ENCODE assay signal across 32 cellular contexts in the genomic region with DNA sequence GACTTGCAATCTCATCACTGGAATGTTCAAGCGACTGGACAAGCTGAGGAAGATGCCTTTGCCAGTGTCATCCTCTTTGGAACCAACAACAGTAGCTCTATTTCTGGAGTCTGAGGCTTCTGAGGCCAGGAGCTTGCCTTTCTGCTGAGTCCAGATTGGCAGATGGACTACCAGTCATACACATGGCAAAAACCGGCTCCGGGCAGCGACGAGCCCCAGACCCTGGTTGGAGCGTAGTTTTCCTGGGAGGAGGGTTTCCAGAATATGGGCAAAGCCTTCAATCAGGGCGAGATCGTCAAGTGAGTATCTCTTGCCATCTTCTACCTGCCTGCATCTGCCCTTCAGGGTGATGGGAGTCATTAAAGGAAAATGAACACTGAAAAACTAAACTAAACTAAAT.
"Had no signal": no experiment of that assay in that cellular context is flagged by ENCODE, and none has a peak within 500 bp of the region (broad histone marks: within the 10 kb centered on the region; RNA-seq: fewer than 3 reads in every experiment).

No MANE protein-coding gene starts in this region.

- H3K4me3 ChIP-seq: adrenal gland, ascending aorta, body of pancreas, breast epithelium, cardiac muscle cell had no signal

- DNase-seq: activated effector memory CD4-positive, alpha-beta T cell treated with anti-CD3 and anti-CD28 coated beads, Interleukin-2, amount 50 U/mL, for 16 hours; activated effector memory CD4-positive, alpha-beta T cell treated with Interleukin-2 at 50 U/mL for 16 hours; activated gamma-delta T cell; activated gamma-delta T cell treated with Interleukin-2 at 50 U/mL for 16 hours; activated naive CD4-positive, alpha-beta T cell; activated naive CD4-positive, alpha-beta T cell treated with anti-CD3 and anti-CD28 coated beads for 36 hours; activated naive CD4-positive, alpha-beta T cell treated with anti-CD3 and anti-CD28 coated beads, Interleukin-2, amount 10 ng/mL, durations not matched to agents 7 days and 5 days; activated naive CD4-positive, alpha-beta T cell treated with anti-CD3 and anti-CD28 coated beads, Interleukin-2, amount 50 U/mL, for 16 hours; activated naive CD4-positive, alpha-beta T cell treated with Interleukin-2 at 50 U/mL for 16 hours; activated naive CD8-positive, alpha-beta T cell treated with anti-CD3 and anti-CD28 coated beads for 36 hours; activated naive CD8-positive, alpha-beta T cell treated with anti-CD3 and anti-CD28 coated beads, Interleukin-2, amount 10 ng/mL, durations not matched to agents 7 days and 5 days; activated naive CD8-positive, alpha-beta T cell treated with anti-CD3 and anti-CD28 coated beads, Interleukin-2, amount 50 U/mL, for 24 hours; activated T-cell treated with anti-CD3 and anti-CD28 coated beads, Interleukin-2, amount 50 U/mL, for 1 hour; activated T-cell treated with anti-CD3 and anti-CD28 coated beads, Interleukin-2, amount 50 U/mL, for 24 hours; activated T-cell treated with anti-CD3 and anti-CD28 coated beads, Interleukin-2, amount 50 U/mL, for 4 hours; activated T-cell treated with anti-CD3 and anti-CD28 coated beads, Interleukin-2, amount 50 U/mL, for 48 hours; activated T-cell treated with anti-CD3 and anti-CD28 coated beads, Interleukin-2, amount 50 U/mL, for 72 hours; adrenal gland; amniotic stem cell; amygdala; anterior cingulate cortex; aorta; body of pancreas; brain microvascular endothelial cell; caudate nucleus; central memory CD4-positive, alpha-beta T cell; cerebellar nuclear complex had no signal

- H3K36me3 ChIP-seq: adrenal gland, ascending aorta, brain microvascular endothelial cell, breast epithelium, cardiac muscle cell had no signal

- FAIRE-seq: astrocyte, bronchial epithelial cell had no signal

- H3K27me3 ChIP-seq: adrenal gland, ascending aorta, body of pancreas, brain microvascular endothelial cell, breast epithelium, cardiac muscle cell had no signal

- H3K27ac ChIP-seq: adrenal gland, ascending aorta, body of pancreas, brain microvascular endothelial cell, breast epithelium, cardiac muscle cell had no signal

- H3K9me3 ChIP-seq: adrenal gland, ascending aorta, body of pancreas, breast epithelium had no signal

- H3K4me1 ChIP-seq: adrenal gland, ascending aorta, body of pancreas, breast epithelium had no signal
